ENCODE assay signal across 2 cellular contexts in the genomic region with DNA sequence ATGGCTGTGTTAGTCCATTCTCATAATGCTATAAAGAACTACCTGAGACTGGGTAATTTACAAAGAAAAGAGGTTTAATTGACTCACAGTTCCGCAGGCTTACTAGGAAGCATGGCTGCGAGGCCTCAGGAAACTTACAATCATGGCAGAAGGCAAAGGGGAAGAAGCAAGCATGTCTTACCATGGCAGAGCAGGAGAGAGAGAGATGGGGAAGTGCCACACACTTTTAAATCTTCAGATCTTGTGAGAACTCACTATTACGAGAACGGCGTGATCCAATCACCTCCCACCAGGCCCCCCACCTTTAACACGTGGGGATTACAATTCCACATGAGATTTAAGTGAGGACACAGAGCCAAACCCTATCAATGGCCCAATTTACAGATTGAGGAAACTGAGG.
TF ChIP-seq lines count a peak whose summit lies in the region.

No MANE protein-coding gene starts in this region.

TF ChIP-seq in HepG2, 621 proteins besides CTCF, POLR2A, EP300 and RAD21 (continued from another document):
- TF ChIP-seq MNT (IDR thresholded peaks at IDR 0.05) (peak; percentile 62), TBX3 (IDR thresholded peaks at IDR 0.05; ENCODE audit: borderline replicate concordance) (no peak), ZNF605 (CRISPR knock-in tag; IDR thresholded peaks at IDR 0.05) (no peak)
- TF ChIP-seq, protein P1, sequence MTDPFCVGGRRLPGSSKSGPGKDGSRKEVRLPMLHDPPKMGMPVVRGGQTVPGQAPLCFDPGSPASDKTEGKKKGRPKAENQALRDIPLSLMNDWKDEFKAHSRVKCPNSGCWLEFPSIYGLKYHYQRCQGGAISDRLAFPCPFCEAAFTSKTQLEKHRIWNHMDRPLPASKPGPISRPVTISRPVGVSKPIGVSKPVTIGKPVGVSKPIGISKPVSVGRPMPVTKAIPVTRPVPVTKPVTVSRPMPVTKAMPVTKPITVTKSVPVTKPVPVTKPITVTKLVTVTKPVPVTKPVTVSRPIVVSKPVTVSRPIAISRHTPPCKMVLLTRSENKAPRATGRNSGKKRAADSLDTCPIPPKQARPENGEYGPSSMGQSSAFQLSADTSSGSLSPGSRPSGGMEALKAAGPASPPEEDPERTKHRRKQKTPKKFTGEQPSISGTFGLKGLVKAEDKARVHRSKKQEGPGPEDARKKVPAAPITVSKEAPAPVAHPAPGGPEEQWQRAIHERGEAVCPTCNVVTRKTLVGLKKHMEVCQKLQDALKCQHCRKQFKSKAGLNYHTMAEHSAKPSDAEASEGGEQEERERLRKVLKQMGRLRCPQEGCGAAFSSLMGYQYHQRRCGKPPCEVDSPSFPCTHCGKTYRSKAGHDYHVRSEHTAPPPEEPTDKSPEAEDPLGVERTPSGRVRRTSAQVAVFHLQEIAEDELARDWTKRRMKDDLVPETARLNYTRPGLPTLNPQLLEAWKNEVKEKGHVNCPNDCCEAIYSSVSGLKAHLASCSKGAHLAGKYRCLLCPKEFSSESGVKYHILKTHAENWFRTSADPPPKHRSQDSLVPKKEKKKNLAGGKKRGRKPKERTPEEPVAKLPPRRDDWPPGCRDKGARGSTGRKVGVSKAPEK (CRISPR knock-in tag; IDR thresholded peaks at IDR 0.05; ENCODE audit: borderline replicate concordance) = no peak

TF ChIP-seq in WTC11, 78 proteins besides CTCF, POLR2A, EP300 and RAD21 (continued from another document):
- TF ChIP-seq NR3C1 (CRISPR knock-in tag; conservative IDR thresholded peaks at IDR 0.05; ENCODE audit: low read depth) (no peak), NFYB (CRISPR knock-in tag; conservative IDR thresholded peaks at IDR 0.05; ENCODE audit: low read depth) (no peak), KAT7 (CRISPR knock-in tag; IDR thresholded peaks at IDR 0.05; ENCODE audit: borderline replicate concordance) (no peak), ESRRA (CRISPR knock-in tag; IDR thresholded peaks at IDR 0.05; ENCODE audit: borderline replicate concordance) (no peak), TCF7 (CRISPR knock-in tag; IDR thresholded peaks at IDR 0.05; ENCODE audit: low read depth) (no peak), ELF4 (CRISPR knock-in tag; IDR thresholded peaks at IDR 0.05; ENCODE audit: low read depth) (no peak), NR2C2 (CRISPR knock-in tag; IDR thresholded peaks at IDR 0.05) (no peak)
- TF ChIP-seq, protein P2, sequence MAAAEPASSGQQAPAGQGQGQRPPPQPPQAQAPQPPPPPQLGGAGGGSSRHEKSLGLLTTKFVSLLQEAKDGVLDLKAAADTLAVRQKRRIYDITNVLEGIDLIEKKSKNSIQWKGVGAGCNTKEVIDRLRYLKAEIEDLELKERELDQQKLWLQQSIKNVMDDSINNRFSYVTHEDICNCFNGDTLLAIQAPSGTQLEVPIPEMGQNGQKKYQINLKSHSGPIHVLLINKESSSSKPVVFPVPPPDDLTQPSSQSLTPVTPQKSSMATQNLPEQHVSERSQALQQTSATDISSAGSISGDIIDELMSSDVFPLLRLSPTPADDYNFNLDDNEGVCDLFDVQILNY (CRISPR knock-in tag; IDR thresholded peaks at IDR 0.05) = no peak
- TF ChIP-seq, protein P3, sequence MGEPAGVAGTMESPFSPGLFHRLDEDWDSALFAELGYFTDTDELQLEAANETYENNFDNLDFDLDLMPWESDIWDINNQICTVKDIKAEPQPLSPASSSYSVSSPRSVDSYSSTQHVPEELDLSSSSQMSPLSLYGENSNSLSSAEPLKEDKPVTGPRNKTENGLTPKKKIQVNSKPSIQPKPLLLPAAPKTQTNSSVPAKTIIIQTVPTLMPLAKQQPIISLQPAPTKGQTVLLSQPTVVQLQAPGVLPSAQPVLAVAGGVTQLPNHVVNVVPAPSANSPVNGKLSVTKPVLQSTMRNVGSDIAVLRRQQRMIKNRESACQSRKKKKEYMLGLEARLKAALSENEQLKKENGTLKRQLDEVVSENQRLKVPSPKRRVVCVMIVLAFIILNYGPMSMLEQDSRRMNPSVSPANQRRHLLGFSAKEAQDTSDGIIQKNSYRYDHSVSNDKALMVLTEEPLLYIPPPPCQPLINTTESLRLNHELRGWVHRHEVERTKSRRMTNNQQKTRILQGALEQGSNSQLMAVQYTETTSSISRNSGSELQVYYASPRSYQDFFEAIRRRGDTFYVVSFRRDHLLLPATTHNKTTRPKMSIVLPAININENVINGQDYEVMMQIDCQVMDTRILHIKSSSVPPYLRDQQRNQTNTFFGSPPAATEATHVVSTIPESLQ (CRISPR knock-in tag; IDR thresholded peaks at IDR 0.05) = no peak
